ENCODE assay signal across 1 cellular context in genomic region chr3:136343873-136344281, GRCh38.
TF ChIP-seq lines count a peak whose summit lies in the region.

No MANE protein-coding gene starts in this region.

TF ChIP-seq in K562, 482 proteins besides CTCF, POLR2A, EP300 and RAD21 (continued from another document and continues in another):
- TF ChIP-seq GMEB1 (CRISPR knock-in tag; IDR thresholded peaks at IDR 0.05) (no peak), STAT5B (CRISPR knock-in tag; IDR thresholded peaks at IDR 0.05) (no peak), MLX (CRISPR knock-in tag; conservative IDR thresholded peaks at IDR 0.05) (no peak), DPF2 (IDR thresholded peaks at IDR 0.05) (peak; percentile 81), HLTF (IDR thresholded peaks at IDR 0.05) (no peak), TSHZ1 (CRISPR knock-in tag; IDR thresholded peaks at IDR 0.05) (no peak), ZNF41 (CRISPR knock-in tag; conservative IDR thresholded peaks at IDR 0.05) (0 out of 2 replicates have a peak, but pooled peaks have one; percentile 33), PRMT5 (CRISPR knock-in tag; IDR thresholded peaks at IDR 0.05) (no peak), ESRRA (IDR thresholded peaks at IDR 0.05; ENCODE audit: borderline replicate concordance, low read depth) (peak; percentile 91), CEBPB (tag; IDR thresholded peaks at IDR 0.05) (no peak), BRCA1 (IDR thresholded peaks at IDR 0.05) (no peak), BRCA1 (CRISPR knock-in tag; IDR thresholded peaks at IDR 0.05) (no peak), MTF1 (CRISPR knock-in tag; IDR thresholded peaks at IDR 0.05; ENCODE audit: borderline replicate concordance) (no peak), ZNF76 (CRISPR knock-in tag; IDR thresholded peaks at IDR 0.05; ENCODE audit: borderline replicate concordance) (no peak), FOXM1 (IDR thresholded peaks at IDR 0.05; ENCODE audit: low read depth) (no peak), FOXM1 (CRISPR knock-in tag; IDR thresholded peaks at IDR 0.05; ENCODE audit: low read depth) (no peak), ZNF639 (CRISPR knock-in tag; conservative IDR thresholded peaks at IDR 0.05 in 1 of 2, IDR thresholded peaks at IDR 0.05 in 1 of 2) (0 out of 4 replicates have a peak, but pooled peaks of 1 of the 2 experiments have one; percentile 22), ZNF561 (CRISPR knock-in tag; conservative IDR thresholded peaks at IDR 0.05) (no peak), POU5F1 (IDR thresholded peaks at IDR 0.05; ENCODE audit: borderline replicate concordance, low read depth, low read length, partially characterized antibody) (no peak), ZNF583 (CRISPR knock-in tag; IDR thresholded peaks at IDR 0.05) (0 out of 2 replicates have a peak, but pooled peaks have one; percentile 46), SREBF1 (IDR thresholded peaks at IDR 0.05; ENCODE audit: borderline replicate concordance, low read depth, low read length) (no peak), NUFIP1 (IDR thresholded peaks at IDR 0.05; ENCODE audit: partially characterized antibody) (no peak), TBL1XR1 (IDR thresholded peaks at IDR 0.05; ENCODE audit: low read length in 2 of 2) (no peak), TRIM24 (IDR thresholded peaks at IDR 0.05) (no peak), PTRF (tag; IDR thresholded peaks at IDR 0.05) (no peak), SIN3A (IDR thresholded peaks at IDR 0.05; ENCODE audit: borderline replicate concordance in 2 of 2, control insufficient read depth in 1 of 2, low read depth in 2 of 2, low read length in 2 of 2) (no peak), ZNF668 (CRISPR knock-in tag; IDR thresholded peaks at IDR 0.05) (no peak), ELF1 (tag; IDR thresholded peaks at IDR 0.05) (no peak), ZNF212 (CRISPR knock-in tag; IDR thresholded peaks at IDR 0.05) (no peak), USF2 (CRISPR knock-in tag; IDR thresholded peaks at IDR 0.05) (no peak), PBX2 (CRISPR knock-in tag; IDR thresholded peaks at IDR 0.05; ENCODE audit: low read depth) (no peak), PBX2 (tag; conservative IDR thresholded peaks at IDR 0.05; ENCODE audit: low read depth) (peak; percentile 55; the same call in 1 of the 2 replicates), PCBP2 (IDR thresholded peaks at IDR 0.05; ENCODE audit: low read depth, low read length, poor library complexity, severe bottlenecking) (no peak), SOX6 (IDR thresholded peaks at IDR 0.05) (no peak), ZNF609 (CRISPR knock-in tag; IDR thresholded peaks at IDR 0.05; ENCODE audit: borderline replicate concordance) (no peak), CUX1 (CRISPR knock-in tag; IDR thresholded peaks at IDR 0.05) (no peak), HNRNPK (IDR thresholded peaks at IDR 0.05; ENCODE audit: low read depth, low read length, poor library complexity, severe bottlenecking) (no peak), SP2 (IDR thresholded peaks at IDR 0.05; ENCODE audit: extremely low read depth, low read depth, low read length, poor library complexity, severe bottlenecking) (no peak), SRSF3 (IDR thresholded peaks at IDR 0.05; ENCODE audit: insufficient read depth, low read length) (no peak), SMARCB1 (IDR thresholded peaks at IDR 0.05; ENCODE audit: insufficient read length, low read depth) (no peak), KLF1 (tag; IDR thresholded peaks at IDR 0.05) (no peak), FOXA3 (CRISPR knock-in tag; conservative IDR thresholded peaks at IDR 0.05 in 1 of 2, IDR thresholded peaks at IDR 0.05 in 1 of 2) (no peak), ZNF217 (CRISPR knock-in tag; IDR thresholded peaks at IDR 0.05) (no peak)
